Comparison of ENCODE assay signal across 8 cellular contexts in the genomic region with DNA sequence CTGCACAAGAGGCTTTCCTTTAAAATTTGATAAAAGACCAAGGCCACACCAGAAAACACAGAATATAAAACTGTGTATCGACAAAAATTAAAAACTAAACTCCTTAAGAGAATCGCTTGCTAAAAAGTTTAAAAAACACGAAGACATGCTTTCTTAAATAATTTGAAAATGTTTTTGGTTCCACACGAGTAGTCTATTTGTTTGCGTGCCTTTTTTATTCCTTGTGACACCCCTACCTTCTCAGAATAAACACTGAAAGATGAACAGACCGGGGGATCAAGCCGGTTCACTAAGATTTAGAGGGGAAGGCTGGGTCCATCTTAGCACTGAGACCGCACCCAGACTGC.
DNase-seq lines count a peak whose midpoint lies in the region; FAIRE-seq and TF ChIP-seq lines count a peak whose summit lies in the region.

No MANE protein-coding gene starts in this region.

- H3K36me3 ChIP-seq in keratinocyte (ENCODE audit: control insufficient read depth in 2 of 2, extremely low read depth in 1 of 2, insufficient read depth in 2 of 2, low read length in 2 of 2) (no peaks in the 10 kb centered on the region), suprapubic skin (no peaks in the 10 kb centered on the region)

- H3K4me3 ChIP-seq in keratinocyte (ENCODE audit: control insufficient read depth in 2 of 3, extremely low read depth in 1 of 3, insufficient read depth in 2 of 3, low read depth in 1 of 3, low read length in 3 of 3) (peak overlapping the region; percentile 41 to 88 (median 75)), suprapubic skin (peak overlapping the region; percentile 48)

- peak overlapping the region; percentile 98 for H3K27ac Mint-ChIP-seq in T-helper 2 cell treated with Interferon-gamma antibody and Interleukin-4, amounts not matched to agents 5 μg/mL and 100 μg/mL, for 36 hours
- H3K27ac Mint-ChIP-seq in activated naive CD8-positive, alpha-beta T cell treated with anti-CD3 and anti-CD28 coated beads for 36 hours: peak overlapping the region; percentile 94

- FAIRE-seq in keratinocyte (lab: Jason Lieb, UNC) (no peak), H54 (lab: Jason Lieb, UNC) (no peak)

- H2AFZ ChIP-seq in keratinocyte (ENCODE audit: control insufficient read depth, low read length): peak overlapping the region; percentile 90

- TF ChIP-seq CTCF in keratinocyte (optimal IDR thresholded peaks at IDR 0.05 in 1 of 3, IDR thresholded peaks at IDR 0.05 in 1 of 3, conservative IDR thresholded peaks at IDR 0.05 in 1 of 3; ENCODE audit: extremely low read depth in 1 of 3, insufficient read depth in 2 of 3, low read length in 3 of 3) (no peak), suprapubic skin (IDR thresholded peaks at IDR 0.05) (no peak)

- TF ChIP-seq POLR2A in suprapubic skin (IDR thresholded peaks at IDR 0.05) (no peak), H54 (IDR thresholded peaks at IDR 0.05; ENCODE audit: low read depth, low read length) (no peak)

- peaks cover 20% of the 10 kb centered on the region for H3K4me1 ChIP-seq in keratinocyte (ENCODE audit: control insufficient read depth, extremely low read depth, insufficient read depth, low read length)
- peaks cover 29% of the 10 kb centered on the region for H3K4me1 ChIP-seq in suprapubic skin

- H3K27me3 Mint-ChIP-seq in T-helper 2 cell treated with Interferon-gamma antibody and Interleukin-4, amounts not matched to agents 5 μg/mL and 100 μg/mL, for 36 hours (ENCODE audit: low read depth): no peaks in the 10 kb centered on the region
- no peaks in the 10 kb centered on the region for H3K27me3 Mint-ChIP-seq in activated naive CD8-positive, alpha-beta T cell treated with anti-CD3 and anti-CD28 coated beads for 36 hours

- peaks cover 33% of the 10 kb centered on the region for H3K4me1 Mint-ChIP-seq in T-helper 2 cell treated with Interferon-gamma antibody and Interleukin-4, amounts not matched to agents 5 μg/mL and 100 μg/mL, for 36 hours (ENCODE audit: low read depth)
- peaks cover 47% of the 10 kb centered on the region for H3K4me1 Mint-ChIP-seq in activated naive CD8-positive, alpha-beta T cell treated with anti-CD3 and anti-CD28 coated beads for 36 hours

- peak overlapping the region; percentile 85 for H3K4me3 Mint-ChIP-seq in T-helper 2 cell treated with Interferon-gamma antibody and Interleukin-4, amounts not matched to agents 5 μg/mL and 100 μg/mL, for 36 hours
- H3K4me3 Mint-ChIP-seq in activated naive CD8-positive, alpha-beta T cell treated with anti-CD3 and anti-CD28 coated beads for 36 hours: peak overlapping the region; percentile 81

- no peaks in the 10 kb centered on the region for H3K9me1 ChIP-seq in keratinocyte (ENCODE audit: control insufficient read depth, extremely low read depth, insufficient read depth, low read length)

- dilution Hi-C loops in keratinocyte (cut with MboI; ENCODE audit: extremely low pct_ligation_motif_present, low sequenced_read_pairs): no loop called here

- in situ Hi-C loops in ACHN (cut with HindIII; ENCODE audit: low pct_ligation_motif_present, low pct_unique_long_range_greater_than_20kb, low sequenced_read_pairs): no loop called here

- 7% methylated on average over 8 of the region's 8 CpGs for WGBS in suprapubic skin

- peak overlapping the region; percentile 95 for H3K9ac ChIP-seq in keratinocyte (ENCODE audit: control insufficient read depth, extremely low read depth, insufficient read depth, low read length)

- H3K36me3 Mint-ChIP-seq in T-helper 2 cell treated with Interferon-gamma antibody and Interleukin-4, amounts not matched to agents 5 μg/mL and 100 μg/mL, for 36 hours (ENCODE audit: low read depth): peaks cover 2% of the 10 kb centered on the region
- H3K36me3 Mint-ChIP-seq in activated naive CD8-positive, alpha-beta T cell treated with anti-CD3 and anti-CD28 coated beads for 36 hours: peaks cover 14% of the 10 kb centered on the region

- DNase-seq in T-helper 2 cell treated with Interferon-gamma antibody and Interleukin-4, amounts not matched to agents 5 μg/mL and 100 μg/mL, for 36 hours (ENCODE audit: low spot score): no peak
- DNase-seq in T-helper 2 cell: no peak
- no peak for DNase-seq in activated naive CD8-positive, alpha-beta T cell treated with anti-CD3 and anti-CD28 coated beads for 36 hours
- no peak for DNase-seq in keratinocyte (ENCODE audit: low read depth, low spot score)
- DNase-seq in suprapubic skin (ENCODE audit: low spot score in 2 of 2): no peak
- DNase-seq in NCI-H2081 (lab: John Stamatoyannopoulos, UW): no peak
- DNase-seq in H54 (ENCODE audit: insufficient read length, low spot score): no peak
- no peak for DNase-seq in ACHN

- H3K9me3 Mint-ChIP-seq in T-helper 2 cell treated with Interferon-gamma antibody and Interleukin-4, amounts not matched to agents 5 μg/mL and 100 μg/mL, for 36 hours: no peaks in the 10 kb centered on the region
- peaks cover 6% of the 10 kb centered on the region for H3K9me3 Mint-ChIP-seq in activated naive CD8-positive, alpha-beta T cell treated with anti-CD3 and anti-CD28 coated beads for 36 hours

- H3K27ac ChIP-seq in keratinocyte (ENCODE audit: control insufficient read depth, insufficient read depth, low read length) (peak overlapping the region; percentile 99), suprapubic skin (peak overlapping the region; percentile 94)

- no peaks in the 10 kb centered on the region for H3K79me2 ChIP-seq in keratinocyte (ENCODE audit: control insufficient read depth, insufficient read depth, low read length)

- H3K27me3 ChIP-seq in keratinocyte (ENCODE audit: control insufficient read depth, extremely low read depth, insufficient read depth, low read length) (no peaks in the 10 kb centered on the region), suprapubic skin (no peaks in the 10 kb centered on the region)

- H3K9me3 ChIP-seq in keratinocyte (ENCODE audit: control insufficient read depth, low read depth, low read length): no peaks in the 10 kb centered on the region
- no peaks in the 10 kb centered on the region for H3K9me3 ChIP-seq in suprapubic skin

- no peak for TF ChIP-seq EP300 in suprapubic skin (IDR thresholded peaks at IDR 0.05)

- H4K20me1 ChIP-seq in keratinocyte (ENCODE audit: control insufficient read depth, extremely low read depth, insufficient read depth, low read length): no peaks in the 10 kb centered on the region

- H3K4me2 ChIP-seq in keratinocyte (ENCODE audit: control insufficient read depth, extremely low read depth, insufficient read depth, low read depth, low read length): peak overlapping the region; percentile 97
